Comparison of ENCODE assay signal across 7 cellular contexts in genomic region chr19:48899386-48899749, GRCh38. TPM values are rescaled to one million over a fixed set of nuclear protein-coding genes. Genes with fewer than 3 reads are reported as not detected.
DNase-seq lines count a peak whose midpoint lies in the region; ATAC-seq and TF ChIP-seq lines count a peak whose summit lies in the region.
"Not testable (repeated sequence)": the region's sequence is repeated elsewhere in the genome, so short reads cannot be mapped to it uniquely, and the experiment has no call there.
"Had no signal": no experiment of that assay in that cellular context is flagged by ENCODE, and none has a peak within 500 bp of the region (broad histone marks: within the 10 kb centered on the region; RNA-seq: fewer than 3 reads in every experiment).

No MANE protein-coding gene starts in this region.

- peak overlapping the region; percentile 98 for H3K27ac Mint-ChIP-seq in activated CD8-positive, alpha-beta memory T cell treated with anti-CD3 and anti-CD28 coated beads, Interleukin-2, amount 10 ng/mL, durations not matched to agents 7 days and 5 days

- POLR2A ChIA-PET in A673 (lab: Charles Lee; ENCODE audit: low non-redundant PET), result interaction anchor here (1.2 kb wide), 1 partner anchor 24 kb away, joined by 7 read pairs; no protein-coding TSS in a partner anchor

- H3K9me3 Mint-ChIP-seq in activated CD8-positive, alpha-beta memory T cell treated with anti-CD3 and anti-CD28 coated beads, Interleukin-2, amount 10 ng/mL, durations not matched to agents 7 days and 5 days (ENCODE audit: low read depth), result not testable (repeated sequence)

- TF ChIP-seq POLR2A in sigmoid colon (IDR thresholded peaks at IDR 0.05), result not testable (repeated sequence)

- H3K4me1 ChIP-seq in A673 (ENCODE audit: insufficient read depth, low read length, poor library complexity, severe bottlenecking); ectodermal cell (ENCODE audit: control insufficient read depth, insufficient read depth, low read length): not testable (repeated sequence)
- H3K4me1 ChIP-seq in sigmoid colon, result peaks cover 0 to 49% (median 44%) of the 10 kb centered on the region in 4 donors

- ATAC-seq in activated CD8-positive, alpha-beta memory T cell treated with anti-CD3 and anti-CD28 coated beads, Interleukin-2, amount 10 ng/mL, durations not matched to agents 7 days and 5 days, result not testable (repeated sequence)

- not testable (repeated sequence) for H3K9me3 ChIP-seq in A673 (ENCODE audit: low read depth, low read length, poor library complexity, severe bottlenecking); ectodermal cell (ENCODE audit: control insufficient read depth, low read length); sigmoid colon

- H3K27ac ChIP-seq in A673 (ENCODE audit: low read depth, low read length, poor library complexity, severe bottlenecking) (peak overlapping the region; percentile 79), ectodermal cell (ENCODE audit: insufficient read depth, low read depth, low read length, poor library complexity, severe bottlenecking) (peak overlapping the region; percentile 93), layer of hippocampus (ENCODE audit: low read depth, low read length) (peak overlapping the region; percentile 93), sigmoid colon (peak overlapping the region; percentile 88 to 91 (median 89))

- not testable (repeated sequence) for BruUV-seq in A673 (replicated peaks; lab: Mats Ljungman, UMichigan)

- peaks cover 23% of the 10 kb centered on the region for H3K27me3 Mint-ChIP-seq in activated CD8-positive, alpha-beta memory T cell treated with anti-CD3 and anti-CD28 coated beads, Interleukin-2, amount 10 ng/mL, durations not matched to agents 7 days and 5 days

- not testable (repeated sequence) for H3K36me3 ChIP-seq in A673 (ENCODE audit: insufficient read depth, low read length, poor library complexity, severe bottlenecking); ectodermal cell (ENCODE audit: control insufficient read depth, insufficient read depth, low read length); sigmoid colon

- TF ChIP-seq EP300 in sigmoid colon (IDR thresholded peaks at IDR 0.05), result not testable (repeated sequence)

- CTCF ChIA-PET in A673 (lab: Charles Lee), result interaction anchor here (1.0 to 1.2 kb wide), 2 partner anchors 71 to 94 kb away, joined by 7 read pairs; partner anchors contain the start of genes GYS1 and RUVBL2
- CTCF ChIA-PET in activated CD8-positive, alpha-beta memory T cell treated with anti-CD3 and anti-CD28 coated beads, Interleukin-2, amount 10 ng/mL, durations not matched to agents 7 days and 5 days (lab: Charles Lee), result interaction anchor here (0.9 to 2.6 kb wide), 11 partner anchors 22 to 198 kb away, joined by 3 to 16 read pairs (median 6); partner anchors contain the start of genes HSD17B14 and PPP1R15A

- H3K4me1 Mint-ChIP-seq in activated CD8-positive, alpha-beta memory T cell treated with anti-CD3 and anti-CD28 coated beads, Interleukin-2, amount 10 ng/mL, durations not matched to agents 7 days and 5 days, result peaks cover 37% of the 10 kb centered on the region

- peak overlapping the region; percentile 57 for H3K4me3 ChIP-seq in A673 (ENCODE audit: low read depth, low read length, poor library complexity, severe bottlenecking)
- peak overlapping the region; percentile 69 for H3K4me3 ChIP-seq in Jurkat, Clone E6-1 (ENCODE audit: low read length)
- H3K4me3 ChIP-seq in ectodermal cell (ENCODE audit: insufficient read depth, low read depth, low read length), result peak overlapping the region; percentile 85
- peak overlapping the region; percentile 73 to 92 (median 84) for H3K4me3 ChIP-seq in sigmoid colon

- not testable (repeated sequence) for H3K27me3 ChIP-seq in A673 (replicated peaks; ENCODE audit: insufficient read depth, low read depth, low read length, poor library complexity); ectodermal cell (ENCODE audit: control insufficient read depth, insufficient read depth, low read length, poor library complexity, severe bottlenecking); layer of hippocampus (ENCODE audit: control insufficient read depth, insufficient read depth, low read length); sigmoid colon

- WGBS in ectodermal cell, 2 experiments, result 96 to 97% methylated on average over 8 to 10 of the region's 11 CpGs
- 84 to 85% methylated on average over 11 of the region's 11 CpGs for whole genome bisulfite sequencing in sigmoid colon, 2 donors

- peaks cover 26% of the 10 kb centered on the region for H3K36me3 Mint-ChIP-seq in activated CD8-positive, alpha-beta memory T cell treated with anti-CD3 and anti-CD28 coated beads, Interleukin-2, amount 10 ng/mL, durations not matched to agents 7 days and 5 days

- TF ChIP-seq CTCF in A673 (conservative IDR thresholded peaks at IDR 0.05; ENCODE audit: low read depth, low read length); sigmoid colon (IDR thresholded peaks at IDR 0.05): not testable (repeated sequence)

- not testable (repeated sequence) for DNase-seq in A673 (ENCODE audit: low spot score); Jurkat, Clone E6-1 (ENCODE audit: low read depth, low spot score); activated CD8-positive, alpha-beta memory T cell treated with anti-CD3 and anti-CD28 coated beads, Interleukin-2, amount 10 ng/mL, durations not matched to agents 7 days and 5 days; sigmoid colon

- peak overlapping the region; percentile 98 for H3K4me3 Mint-ChIP-seq in activated CD8-positive, alpha-beta memory T cell treated with anti-CD3 and anti-CD28 coated beads, Interleukin-2, amount 10 ng/mL, durations not matched to agents 7 days and 5 days

- intact Hi-C loops in A673 (cut with micrococcal nuclease; ENCODE audit: unreplicated experiment); sigmoid colon (cut with DNase I): not testable (repeated sequence)

RNA-seq across cellular contexts. Expression of gene NUCB1, which starts 0.7 kb away (rescaled TPM):
- total RNA-seq in A673 (2021) (86.7 and 109 TPM in 2 replicates), sigmoid colon (100 to 1,000 TPM; 153 to 275 (median 176) TPM)
- polyA plus RNA-seq in Jurkat, Clone E6-1 (2012; ENCODE audit: insufficient read depth, insufficient read length), result 71.9 TPM
- total RNA-seq in activated CD8-positive, alpha-beta memory T cell treated with anti-CD3 and anti-CD28 coated beads, Interleukin-2, amount 10 ng/mL, durations not matched to agents 7 days and 5 days, result 100 to 1,000 TPM; 185 to 226 TPM
- polyA plus RNA-seq in ectodermal cell (2013, experiment 1 of 4), result 172 TPM
- 180 TPM for polyA plus RNA-seq in ectodermal cell (2013, experiment 2 of 4)
- 159 TPM for polyA plus RNA-seq in ectodermal cell (2013, experiment 3 of 4)
- 174 TPM for polyA plus RNA-seq in ectodermal cell (2013, experiment 4 of 4)
- polyA plus RNA-seq in sigmoid colon, result 100 to 1,000 TPM in 1 of 3 donors, 10 to 100 TPM in 2; 43.0 to 303 (median 66.7) TPM

RNA-seq across cellular contexts. Expression of gene TULP2, which starts 0.8 kb away (rescaled TPM):
- total RNA-seq in A673 (2021) (not detected in 2 replicates), sigmoid colon (1 to 10 TPM in 1 of 4 donors, under 1 TPM in 1, not detected in 2; 0.99 to 1.1 TPM)
- not detected for polyA plus RNA-seq in Jurkat, Clone E6-1 (2012; ENCODE audit: insufficient read depth, insufficient read length)
- under 1 TPM in 1 of 2 experiments, not detected in 1; 0.47 TPM for total RNA-seq in activated CD8-positive, alpha-beta memory T cell treated with anti-CD3 and anti-CD28 coated beads, Interleukin-2, amount 10 ng/mL, durations not matched to agents 7 days and 5 days
- polyA plus RNA-seq in ectodermal cell (2013, experiment 1 of 4), result not detected
- polyA plus RNA-seq in ectodermal cell (2013, experiment 2 of 4), result not detected
- not detected for polyA plus RNA-seq in ectodermal cell (2013, experiment 3 of 4)
- 0.24 TPM for polyA plus RNA-seq in ectodermal cell (2013, experiment 4 of 4)
- polyA plus RNA-seq in sigmoid colon, result under 1 TPM in 1 of 3 donors, not detected in 2; 0.22 TPM
- total RNA-seq: H4 had no signal

RNA-seq across cellular contexts. Expression of gene PPP1R15A, which starts 27.1 kb away (rescaled TPM):
- total RNA-seq in A673 (2021) (27.6 and 41.2 TPM in 2 replicates), sigmoid colon (10 to 100 TPM; 22.1 to 69.8 (median 31.2) TPM)
- polyA plus RNA-seq in Jurkat, Clone E6-1 (2012; ENCODE audit: insufficient read depth, insufficient read length), result 12.3 TPM
- 10 to 100 TPM; 32.1 to 89.7 TPM for total RNA-seq in activated CD8-positive, alpha-beta memory T cell treated with anti-CD3 and anti-CD28 coated beads, Interleukin-2, amount 10 ng/mL, durations not matched to agents 7 days and 5 days
- 31.7 TPM for polyA plus RNA-seq in ectodermal cell (2013, experiment 1 of 4)
- polyA plus RNA-seq in ectodermal cell (2013, experiment 2 of 4), result 35.8 TPM
- polyA plus RNA-seq in ectodermal cell (2013, experiment 3 of 4), result 27.2 TPM
- 31.9 TPM for polyA plus RNA-seq in ectodermal cell (2013, experiment 4 of 4)
- 10 to 100 TPM; 43.2 to 60.8 (median 55.9) TPM for polyA plus RNA-seq in sigmoid colon

RNA-seq across cellular contexts. Expression of gene PLEKHA4, which starts 31.0 kb away (rescaled TPM):
- total RNA-seq in A673 (2021) (20.7 and 24.1 TPM in 2 replicates), sigmoid colon (10 to 100 TPM; 13.8 to 44.7 (median 19.5) TPM)
- polyA plus RNA-seq in Jurkat, Clone E6-1 (2012; ENCODE audit: insufficient read depth, insufficient read length), result 3.5 TPM
- 1 to 10 TPM; 2.2 to 5.6 TPM for total RNA-seq in activated CD8-positive, alpha-beta memory T cell treated with anti-CD3 and anti-CD28 coated beads, Interleukin-2, amount 10 ng/mL, durations not matched to agents 7 days and 5 days
- polyA plus RNA-seq in ectodermal cell (2013, experiment 1 of 4), result 33.5 TPM
- 31.0 TPM for polyA plus RNA-seq in ectodermal cell (2013, experiment 2 of 4)
- 21.0 TPM for polyA plus RNA-seq in ectodermal cell (2013, experiment 3 of 4)
- polyA plus RNA-seq in ectodermal cell (2013, experiment 4 of 4), result 23.2 TPM
- 10 to 100 TPM; 18.0 to 28.2 (median 21.2) TPM for polyA plus RNA-seq in sigmoid colon

RNA-seq across cellular contexts. Expression of gene DHDH, which starts 34.1 kb away (rescaled TPM):
- total RNA-seq in A673 (2021) (not detected in 2 replicates), sigmoid colon (not detected)
- 8.0 TPM for polyA plus RNA-seq in Jurkat, Clone E6-1 (2012; ENCODE audit: insufficient read depth, insufficient read length)
- total RNA-seq in activated CD8-positive, alpha-beta memory T cell treated with anti-CD3 and anti-CD28 coated beads, Interleukin-2, amount 10 ng/mL, durations not matched to agents 7 days and 5 days, result 1 to 10 TPM in 1 of 2 experiments, under 1 TPM in 1; 0.96 to 1.1 TPM
- 3.1 TPM for polyA plus RNA-seq in ectodermal cell (2013, experiment 1 of 4)
- polyA plus RNA-seq in ectodermal cell (2013, experiment 2 of 4), result 0.73 TPM
- 1.3 TPM for polyA plus RNA-seq in ectodermal cell (2013, experiment 3 of 4)
- 1.5 TPM for polyA plus RNA-seq in ectodermal cell (2013, experiment 4 of 4)
- polyA plus RNA-seq in sigmoid colon, result under 1 TPM in 1 of 3 donors, not detected in 2; 0.16 TPM
